In genomic region chr3:159765860-159766294, GRCh38 we compare ENCODE assay signal across 8 cellular contexts.
A peak's percentile ranks its signal among the peaks of the same experiment; 100 is the strongest.
DNase-seq lines count a peak whose midpoint lies in the region; TF ChIP-seq lines count a peak whose summit lies in the region.

No MANE protein-coding gene starts in this region.

- intact Hi-C loops in sigmoid colon (cut with DNase I) = loop anchor here (2.0 to 10.0 kb wide), 2 partner anchors 33 to 639 kb away; no protein-coding TSS in a partner anchor

- TF ChIP-seq CTCF in HEK293 (tag by site-specific recombination; IDR thresholded peaks at IDR 0.05) = no peak
- TF ChIP-seq CTCF in VCaP (conservative IDR thresholded peaks at IDR 0.05) = no peak
- TF ChIP-seq CTCF in right atrium auricular region (IDR thresholded peaks at IDR 0.05) = no peak
- TF ChIP-seq CTCF in sigmoid colon (IDR thresholded peaks at IDR 0.05) = no peak

- H3K36me3 ChIP-seq in HEK293 (ENCODE audit: control insufficient read depth in 2 of 2, insufficient read depth in 1 of 2, low read length in 2 of 2) (peaks cover 0 to 11% of the 10 kb centered on the region in 2 experiments; a peak in 1 of 3 replicates), right atrium auricular region (no peaks in the 10 kb centered on the region), sigmoid colon (peaks cover 0 to 5% (median 0%) of the 10 kb centered on the region in 4 donors)

- H3K4me1 ChIP-seq in HEK293 (ENCODE audit: control insufficient read depth, insufficient read depth, low read length) = peaks cover 2% of the 10 kb centered on the region; the same call in 1 of the 2 replicates
- H3K4me1 ChIP-seq in right atrium auricular region = peaks cover 0 to 55% of the 10 kb centered on the region in 2 donors
- peaks cover 0 to 72% (median 66%) of the 10 kb centered on the region in 4 donors for H3K4me1 ChIP-seq in sigmoid colon

- H3K4me3 ChIP-seq in HEK293 (ENCODE audit: low read depth, low read length) (peak overlapping the region; percentile 67), right atrium auricular region (peak overlapping the region; percentile 79 to 80), sigmoid colon (peak overlapping the region; percentile 80 to 91 (median 86))

- TF ChIP-seq POLR2A in sigmoid colon (IDR thresholded peaks at IDR 0.05) = no peak

- TF ChIP-seq EP300 in sigmoid colon (IDR thresholded peaks at IDR 0.05) = no peak

- POLR2A ChIA-PET in HEK293 (lab: Yijun Ruan, JAX) = interaction anchor here (0.9 to 3.4 kb wide), 5 partner anchors 9 to 38 kb away, joined by 3 to 15 read pairs (median 4); no protein-coding TSS in a partner anchor

- WGBS in sigmoid colon, 2 donors = 57 to 67% methylated on average over 5 of the region's 5 CpGs

- peak overlapping the region; percentile 97 for H3K27ac ChIP-seq in HEK293 (ENCODE audit: extremely low read depth, low read depth, low read length)
- H3K27ac ChIP-seq in VCaP = peak overlapping the region; percentile 73; the same call in 1 of the 2 replicates
- H3K27ac ChIP-seq in right atrium auricular region = peak overlapping the region; percentile 97 to 98
- H3K27ac ChIP-seq in sigmoid colon = peak overlapping the region; percentile 97 to 100 (median 100)

- DNase-seq in right atrium auricular region (ENCODE audit: low spot score) (no peak), sigmoid colon (peak; percentile 81), NCI-H226 (no peak), midbrain (lab: John Stamatoyannopoulos, UW) (no peak), COLO829 (ENCODE audit: low spot score) (no peak)
- DNase-seq in activated T-cell treated with anti-CD3 and anti-CD28 coated beads, Interleukin-2, amount 50 U/mL, for 1 hour = no peak

- H3K27me3 ChIP-seq in right atrium auricular region (no peaks in the 10 kb centered on the region), sigmoid colon (no peaks in the 10 kb centered on the region)

- CTCF ChIA-PET in HEK293 (lab: Yijun Ruan, JAX) = interaction anchor here (0.6 to 2.8 kb wide), 20 partner anchors 11 to 150 kb away, joined by 3 to 21 read pairs (median 4); no protein-coding TSS in a partner anchor

- H3K9me3 ChIP-seq in HEK293 (ENCODE audit: control insufficient read depth, insufficient read depth, low read depth, low read length) = no peaks in the 10 kb centered on the region
- H3K9me3 ChIP-seq in right atrium auricular region = no peaks in the 10 kb centered on the region
- no peaks in the 10 kb centered on the region for H3K9me3 ChIP-seq in sigmoid colon

TF ChIP-seq in HEK293, 187 proteins besides CTCF, POLR2A, EP300 and RAD21 (continues in another document):
- TF ChIP-seq ZNF18 (tag by site-specific recombination; IDR thresholded peaks at IDR 0.05) (peak; percentile 96), ZXDB (tag by site-specific recombination; IDR thresholded peaks at IDR 0.05) (no peak), KLF1 (tag by site-specific recombination; IDR thresholded peaks at IDR 0.05) (peak; percentile 4; the same call in 1 of the 2 replicates), ZNF513 (tag by site-specific recombination; IDR thresholded peaks at IDR 0.05) (no peak), ZFP3 (tag by site-specific recombination; IDR thresholded peaks at IDR 0.05; ENCODE audit: low read depth) (no peak), ZBTB8A (tag by site-specific recombination; IDR thresholded peaks at IDR 0.05) (peak; percentile 99), SCRT2 (tag by site-specific recombination; IDR thresholded peaks at IDR 0.05) (peak; percentile 76), PATZ1 (tag by site-specific recombination; IDR thresholded peaks at IDR 0.05) (no peak), INSM2 (tag by site-specific recombination; IDR thresholded peaks at IDR 0.05) (no peak), ZNF561 (tag by site-specific recombination; IDR thresholded peaks at IDR 0.05; ENCODE audit: borderline replicate concordance) (no peak), ZNF747 (tag by site-specific recombination; IDR thresholded peaks at IDR 0.05) (no peak), PRDM4 (tag by site-specific recombination; IDR thresholded peaks at IDR 0.05) (0 out of 2 replicates have a peak, but pooled peaks have one; percentile 30), ZNF140 (tag by site-specific recombination; IDR thresholded peaks at IDR 0.05) (no peak), KLF17 (tag by site-specific recombination; IDR thresholded peaks at IDR 0.05) (0 out of 2 replicates have a peak, but pooled peaks have one; percentile 4), ZNF112 (tag by site-specific recombination; IDR thresholded peaks at IDR 0.05) (no peak), ZNF155 (tag by site-specific recombination; IDR thresholded peaks at IDR 0.05) (no peak), ZFHX2 (tag by site-specific recombination; conservative IDR thresholded peaks at IDR 0.05) (no peak)
